8 cellular contexts compared by ENCODE assay signal in genomic region chr1:227759345-227760300, GRCh38. TPM values are rescaled to one million over a fixed set of nuclear protein-coding genes. Genes with fewer than 3 reads are reported as not detected.
DNase-seq lines count a peak whose midpoint lies in the region; ATAC-seq and TF ChIP-seq lines count a peak whose summit lies in the region.

No MANE protein-coding gene starts in this region.

- H3K9me3 ChIP-seq in Caco-2 = no peaks in the 10 kb centered on the region

- CTCF ChIA-PET in Caco-2 (lab: Charles Lee) = no interaction called here

- H3K9me3 Mint-ChIP-seq in Caco-2 (ENCODE audit: unreplicated experiment) = no peaks in the 10 kb centered on the region

- POLR2A ChIA-PET in Caco-2 (lab: Charles Lee) = no interaction called here

- TF ChIP-seq CTCF in GM12865 (IDR thresholded peaks at IDR 0.05; ENCODE audit: insufficient read depth, low read depth, low read length, missing control alignments) = no peak
- no peak for TF ChIP-seq CTCF in fibroblast of the aortic adventitia (IDR thresholded peaks at IDR 0.05; ENCODE audit: insufficient read depth, low read length)
- no peak for TF ChIP-seq CTCF in retinal pigment epithelial cell (conservative IDR thresholded peaks at IDR 0.05; ENCODE audit: low read depth, low read length)
- TF ChIP-seq CTCF in Caco-2 (IDR thresholded peaks at IDR 0.05; ENCODE audit: insufficient read depth in 1 of 2, low read depth in 1 of 2, low read length in 1 of 2, severe bottlenecking in 1 of 2, unreplicated experiment in 1 of 2) = no peak

- BruUV-seq in Caco-2 (replicated peaks; lab: Mats Ljungman, UMichigan) = no TSS peak

- intact Hi-C loops in Caco-2 (cut with micrococcal nuclease; ENCODE audit: unreplicated experiment) = no loop called here

- no peak for ATAC-seq in HG03159 (IDR thresholded peaks at IDR 0.05; ENCODE audit: unreplicated experiment)
- ATAC-seq in GM18867 (IDR thresholded peaks at IDR 0.05; ENCODE audit: unreplicated experiment) = no peak

- no peak overlapping the region for H3K4me3 Mint-ChIP-seq in Caco-2 (ENCODE audit: unreplicated experiment)

- DNase-seq in GM12865 (ENCODE audit: low read depth) (peak; percentile 29), RPMI7951 (ENCODE audit: low read depth) (peak; percentile 98), fibroblast of the aortic adventitia (ENCODE audit: low read depth) (peak; percentile 84), retinal pigment epithelial cell (ENCODE audit: low read depth) (peak; percentile 53), NAMALWA (ENCODE audit: low spot score) (no peak), Caco-2 (no peak)

- H3K4me1 ChIP-seq in Caco-2 = 0 out of 2 replicates have a peak, but pooled peaks cover 5% of the 10 kb centered on the region

- no peaks in the 10 kb centered on the region for H3K4me1 Mint-ChIP-seq in Caco-2 (ENCODE audit: low read depth, unreplicated experiment)

- H3K36me3 ChIP-seq in Caco-2 (ENCODE audit: control insufficient read depth, insufficient read depth, low read length) = no peaks in the 10 kb centered on the region; the same call in 1 of the 2 replicates

- H3K27me3 ChIP-seq in Caco-2 (replicated peaks; ENCODE audit: control insufficient read depth, insufficient read depth, low read length) = no peaks in the 10 kb centered on the region

- H3K27me3 Mint-ChIP-seq in Caco-2 (ENCODE audit: insufficient read depth, unreplicated experiment) = no peaks in the 10 kb centered on the region

- no peak overlapping the region for H3K27ac Mint-ChIP-seq in Caco-2 (ENCODE audit: unreplicated experiment)

- peaks cover 15% of the 10 kb centered on the region for H3K36me3 Mint-ChIP-seq in Caco-2 (ENCODE audit: insufficient read depth, unreplicated experiment)

- H3K4me3 ChIP-seq in GM12865 (ENCODE audit: low read depth, low read length) (no peak overlapping the region), fibroblast of the aortic adventitia (ENCODE audit: low read depth, low read length) (no peak overlapping the region), retinal pigment epithelial cell (ENCODE audit: low read length) (no peak overlapping the region), Caco-2 (ENCODE audit: low read depth, low read length) (no peak overlapping the region)

RNA-seq across cellular contexts. Expression of gene SNAP47, which starts 24.4 kb away (rescaled TPM):
- total RNA-seq in RPMI7951 (2014; rRNA removed; shearing (Covaris generic)) = 37.8 and 38.8 TPM in 2 replicates
- total RNA-seq in fibroblast of the aortic adventitia (ENCODE audit: low replicate concordance) (31.1 and 35.9 TPM in 2 replicates), Caco-2 (2022) (29.1 and 30.3 TPM in 2 replicates)

RNA-seq across cellular contexts. Expression of gene JMJD4, which starts 24.5 kb away (rescaled TPM):
- 10.9 and 12.1 TPM in 2 replicates for total RNA-seq in RPMI7951 (2014; rRNA removed; shearing (Covaris generic))
- total RNA-seq in fibroblast of the aortic adventitia (ENCODE audit: low replicate concordance) (13.4 and 26.8 TPM in 2 replicates), Caco-2 (2022) (25.3 and 27.1 TPM in 2 replicates)

RNA-seq across cellular contexts. Expression of gene PRSS38, which starts 55.9 kb away (rescaled TPM):
- total RNA-seq in RPMI7951 (2014; rRNA removed; shearing (Covaris generic)) = 0.20 TPM in 1 of 2 replicates, not detected in the other
- total RNA-seq in fibroblast of the aortic adventitia (ENCODE audit: low replicate concordance) = not detected in 2 replicates
- not detected in 2 replicates for total RNA-seq in Caco-2 (2022)

Comparison
In these comparisons a context has a peak if more than half of its experiments do, and no peak if none do; other contexts are left out.
1. DNase-seq: peak in GM12865 (single experiment), RPMI7951 (single experiment), fibroblast of the aortic adventitia (single experiment) and retinal pigment epithelial cell (single experiment); none in NAMALWA (single experiment) and Caco-2 (0 of 2).